ENCODE assay signal across 17 cellular contexts in the genomic region with DNA sequence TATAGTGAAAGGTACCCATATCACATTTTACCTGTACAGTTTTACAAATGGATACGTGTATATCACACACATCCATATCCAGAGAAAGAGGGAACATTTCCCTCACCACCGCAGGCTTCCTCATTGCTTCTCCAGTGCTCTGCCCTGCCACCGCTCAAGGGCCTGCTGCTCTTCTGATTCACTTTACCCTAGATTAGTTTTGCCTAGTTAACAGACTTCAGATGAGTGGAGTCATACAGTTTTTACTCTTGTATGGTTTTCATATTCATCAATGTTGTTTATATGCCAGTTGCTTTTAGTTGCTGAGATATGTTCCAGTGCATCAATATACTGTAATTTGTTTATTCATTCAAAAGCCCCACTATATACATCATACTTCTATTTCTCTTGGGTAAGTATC. TPM values are rescaled to one million over a fixed set of nuclear protein-coding genes. Genes with fewer than 3 reads are reported as not detected.
DNase-seq lines count a peak whose midpoint lies in the region; ATAC-seq and TF ChIP-seq lines count a peak whose summit lies in the region.
"Had no signal": no experiment of that assay in that cellular context is flagged by ENCODE, and none has a peak within 500 bp of the region (broad histone marks: within the 10 kb centered on the region; RNA-seq: fewer than 3 reads in every experiment).

No MANE protein-coding gene starts in this region.

- intact Hi-C loops in activated CD4-positive, alpha-beta T cell treated with anti-CD3 and anti-CD28 coated beads for 36 hours (cut with DNase I, micrococcal nuclease), result loop anchor here (2.0 to 5.0 kb wide), 2 partner anchors 42 to 50 kb away; no protein-coding TSS in a partner anchor
- intact Hi-C loops in natural killer cell (cut with micrococcal nuclease), result no loop called here

- POLR2A ChIA-PET in activated CD4-positive, alpha-beta T cell treated with anti-CD3 and anti-CD28 coated beads for 36 hours (lab: Charles Lee), result no interaction called here
- POLR2A ChIA-PET in activated naive CD8-positive, alpha-beta T cell treated with anti-CD3 and anti-CD28 coated beads, Interleukin-2, amount 10 ng/mL, durations not matched to agents 7 days and 5 days (lab: Charles Lee), result interaction anchor here (0.6 to 1.8 kb wide), 2 partner anchors 76 to 1496 kb away, joined by 3 to 4 read pairs; no protein-coding TSS in a partner anchor

- no peaks in the 10 kb centered on the region; the same call in 1 of the 2 replicates for H3K79me2 ChIP-seq in H9 (ENCODE audit: insufficient read depth, low read length)

- peaks cover 2% of the 10 kb centered on the region for H4K20me1 ChIP-seq in H9 (ENCODE audit: control insufficient read depth, insufficient read depth, insufficient read length)

- H2BK12ac ChIP-seq in H9 (ENCODE audit: insufficient read length, low read depth, low read length), result no peak overlapping the region

- TF ChIP-seq CTCF in H9 (conservative IDR thresholded peaks at IDR 0.05), result no peak
- no peak for TF ChIP-seq CTCF in natural killer cell (IDR thresholded peaks at IDR 0.05)

- no peaks in the 10 kb centered on the region for H3K9me3 ChIP-seq in H9 (ENCODE audit: control insufficient read depth, low read depth, low read length)
- H3K9me3 ChIP-seq: breast epithelium had no signal

- no peak overlapping the region for H2BK15ac ChIP-seq in H9 (ENCODE audit: low read depth, low read length)

- H2BK20ac ChIP-seq in H9 (ENCODE audit: low read depth, low read length, poor library complexity, severe bottlenecking), result no peak overlapping the region

- no peak overlapping the region for H3K9ac ChIP-seq in H9 (ENCODE audit: extremely low read depth, insufficient read length, low read length)

- H3K56ac ChIP-seq in H9 (ENCODE audit: insufficient read length, low read depth, low read length), result no peak overlapping the region

- no peak overlapping the region for H3K4me2 ChIP-seq in H9 (ENCODE audit: insufficient read depth, insufficient read length, low read length)

- H3K79me1 ChIP-seq in H9 (ENCODE audit: insufficient read depth, low read depth, low read length, poor library complexity, severe bottlenecking), result peaks cover 2% of the 10 kb centered on the region

- H3K36me3 Mint-ChIP-seq in activated CD4-positive, alpha-beta T cell treated with anti-CD3 and anti-CD28 coated beads for 36 hours (ENCODE audit: low read depth), result peaks cover 79% of the 10 kb centered on the region
- H3K36me3 Mint-ChIP-seq in H9 (ENCODE audit: insufficient read depth in 1 of 3, low read depth in 3 of 3) (peaks cover 64 to 97% (median 96%) of the 10 kb centered on the region in 3 experiments; a peak in 6 of 7 replicates), natural killer cell (peaks cover 21% of the 10 kb centered on the region)
- H3K36me3 Mint-ChIP-seq in activated naive CD8-positive, alpha-beta T cell treated with anti-CD3 and anti-CD28 coated beads, Interleukin-2, amount 10 ng/mL, durations not matched to agents 7 days and 5 days, result peaks cover 63% of the 10 kb centered on the region

- H3K27ac ChIP-seq in H9 (ENCODE audit: insufficient read length, low read depth, low read length), result no peak overlapping the region
- H3K27ac ChIP-seq: breast epithelium had no signal

- no peaks in the 10 kb centered on the region for H3K23me2 ChIP-seq in H9 (ENCODE audit: insufficient read length, low read depth, low read length, poor library complexity, severe bottlenecking)

- ATAC-seq in activated CD4-positive, alpha-beta T cell treated with anti-CD3 and anti-CD28 coated beads for 36 hours, result peak; percentile 79
- ATAC-seq in activated naive CD8-positive, alpha-beta T cell treated with anti-CD3 and anti-CD28 coated beads, Interleukin-2, amount 10 ng/mL, durations not matched to agents 7 days and 5 days (ENCODE audit: low read depth), result no peak
- ATAC-seq in natural killer cell (peak in 1 of 3 donors; percentile 27), HG02642 (IDR thresholded peaks at IDR 0.05; ENCODE audit: poor library complexity, unreplicated experiment) (no peak)
- no peak for ATAC-seq in stimulated activated naive CD8-positive, alpha-beta T cell treated with anti-CD3 and anti-CD28 coated beads, Interleukin-15, Interleukin-2, amounts not matched to agents 100 U/mL and 50 U/mL, for 24 hours
- ATAC-seq: left ventricle myocardium superior had no signal

- no peak overlapping the region for H2AK5ac ChIP-seq in H9 (ENCODE audit: insufficient read length, low read length)

- H3K9me3 Mint-ChIP-seq in activated CD4-positive, alpha-beta T cell treated with anti-CD3 and anti-CD28 coated beads for 36 hours (ENCODE audit: low read depth), result no peaks in the 10 kb centered on the region
- H3K9me3 Mint-ChIP-seq in H9, result no peaks in the 10 kb centered on the region
- no peaks in the 10 kb centered on the region for H3K9me3 Mint-ChIP-seq in activated naive CD8-positive, alpha-beta T cell treated with anti-CD3 and anti-CD28 coated beads, Interleukin-2, amount 10 ng/mL, durations not matched to agents 7 days and 5 days
- H3K9me3 Mint-ChIP-seq in natural killer cell, result no peaks in the 10 kb centered on the region

- no peaks in the 10 kb centered on the region for H3K27me3 ChIP-seq in H9 (ENCODE audit: insufficient read depth, low read length)
- H3K27me3 ChIP-seq: breast epithelium had no signal

- H3T11ph ChIP-seq in H9 (ENCODE audit: low read length), result no peak overlapping the region

- no peak overlapping the region for H4K91ac ChIP-seq in H9 (ENCODE audit: insufficient read length, low read depth, low read length)

- no peak overlapping the region for H2AFZ ChIP-seq in H9 (ENCODE audit: low read length)

- peak overlapping the region; percentile 75 for H3K27ac Mint-ChIP-seq in activated CD4-positive, alpha-beta T cell treated with anti-CD3 and anti-CD28 coated beads for 36 hours
- H3K27ac Mint-ChIP-seq in H9 (peak overlapping the region in 1 of 3 experiments; percentile 92; a peak in 2 of 7 replicates), natural killer cell (peak overlapping the region; percentile 13 to 71)
- peak overlapping the region; percentile 26 for H3K27ac Mint-ChIP-seq in activated naive CD8-positive, alpha-beta T cell treated with anti-CD3 and anti-CD28 coated beads, Interleukin-2, amount 10 ng/mL, durations not matched to agents 7 days and 5 days

- H3K18ac ChIP-seq in H9 (ENCODE audit: insufficient read length, low read depth, low read length), result no peak overlapping the region

- DNase-seq in activated CD4-positive, alpha-beta T cell treated with anti-CD3 and anti-CD28 coated beads for 36 hours, result no peak
- no peak for DNase-seq in activated CD4-positive, alpha-beta T cell treated with anti-CD3 and anti-CD28 coated beads for 1 hour
- no peak for DNase-seq in H9
- no peak for DNase-seq in activated naive CD8-positive, alpha-beta T cell treated with anti-CD3 and anti-CD28 coated beads, Interleukin-2, amount 10 ng/mL, durations not matched to agents 7 days and 5 days
- no peak for DNase-seq in natural killer cell
- no peak for DNase-seq in GF-D8 (lab: John Stamatoyannopoulos, UW)
- no peak for DNase-seq in stimulated activated naive CD8-positive, alpha-beta T cell treated with anti-CD3 and anti-CD28 coated beads, Interleukin-15, Interleukin-2, amounts not matched to agents 100 U/mL and 50 U/mL, for 24 hours
- DNase-seq: cortex of kidney; HCEC 1CT; left ventricle myocardium superior; NCI-H1105 treated with DMSO at 0.1 percent for 48 hours; NCI-H2081; NCI-H510A; stimulated activated CD4-positive, alpha-beta T cell treated with anti-CD3 and anti-CD28 coated beads, Interleukin-12 subunit alpha, Interleukin-12 subunit beta, amount 100 ng/mL, for 4 hours; T1000 had no signal

- H3K4ac ChIP-seq in H9 (ENCODE audit: low read depth, low read length), result no peak overlapping the region

- H2BK120ac ChIP-seq in H9 (ENCODE audit: low read depth, low read length, poor library complexity, severe bottlenecking), result no peak overlapping the region

- no CpG with 5 or more reads among the region's 3 CpGs for WGBS in H9 (ENCODE audit: extremely low coverage, insufficient read length, low lambda C conversion rate)

- no peak overlapping the region for H2BK5ac ChIP-seq in H9 (ENCODE audit: insufficient read length, low read length)

- no peak overlapping the region for H4K5ac ChIP-seq in H9 (ENCODE audit: insufficient read length, low read depth, low read length)

- no peaks in the 10 kb centered on the region for H3K27me3 Mint-ChIP-seq in activated CD4-positive, alpha-beta T cell treated with anti-CD3 and anti-CD28 coated beads for 36 hours
- H3K27me3 Mint-ChIP-seq in H9 (ENCODE audit: low read depth) (no peaks in the 10 kb centered on the region; the same call in 1 of the 2 replicates), natural killer cell (ENCODE audit: low read depth in 2 of 2) (no peaks in the 10 kb centered on the region)
- H3K27me3 Mint-ChIP-seq in activated naive CD8-positive, alpha-beta T cell treated with anti-CD3 and anti-CD28 coated beads, Interleukin-2, amount 10 ng/mL, durations not matched to agents 7 days and 5 days, result no peaks in the 10 kb centered on the region

- no peak overlapping the region for H3K4me3 Mint-ChIP-seq in activated CD4-positive, alpha-beta T cell treated with anti-CD3 and anti-CD28 coated beads for 36 hours
- H3K4me3 Mint-ChIP-seq in H9 (no peak overlapping the region), natural killer cell (no peak overlapping the region)
- H3K4me3 Mint-ChIP-seq in activated naive CD8-positive, alpha-beta T cell treated with anti-CD3 and anti-CD28 coated beads, Interleukin-2, amount 10 ng/mL, durations not matched to agents 7 days and 5 days, result no peak overlapping the region

- CTCF ChIA-PET in activated CD4-positive, alpha-beta T cell treated with anti-CD3 and anti-CD28 coated beads for 36 hours (lab: Charles Lee), result interaction anchor here (0.8 to 1.6 kb wide), 2 partner anchors 9 to 255 kb away, joined by 3 to 6 read pairs; no protein-coding TSS in a partner anchor

- H3K14ac ChIP-seq in H9 (ENCODE audit: insufficient read depth, low read length), result no peak overlapping the region

- H3K4me1 Mint-ChIP-seq in activated CD4-positive, alpha-beta T cell treated with anti-CD3 and anti-CD28 coated beads for 36 hours, result peaks cover 30% of the 10 kb centered on the region
- peaks cover 5 to 6% of the 10 kb centered on the region in 2 experiments; a peak in 2 of 4 replicates for H3K4me1 Mint-ChIP-seq in H9
- H3K4me1 Mint-ChIP-seq in activated naive CD8-positive, alpha-beta T cell treated with anti-CD3 and anti-CD28 coated beads, Interleukin-2, amount 10 ng/mL, durations not matched to agents 7 days and 5 days, result peaks cover 8% of the 10 kb centered on the region
- peaks cover 12 to 28% of the 10 kb centered on the region in 2 donors for H3K4me1 Mint-ChIP-seq in natural killer cell

- no peak overlapping the region for H3K23ac ChIP-seq in H9 (ENCODE audit: insufficient read length, low read depth, low read length)

- H3K4me1 ChIP-seq in H9 (ENCODE audit: insufficient read depth, low read length), result no peaks in the 10 kb centered on the region
- H3K4me1 ChIP-seq: breast epithelium had no signal

- H4K8ac ChIP-seq in H9 (replicated peaks; ENCODE audit: insufficient read length, low read depth, low read length), result peak overlapping the region; percentile 34

RNA-seq across cellular contexts. Expression of gene POMT1, which starts 53.9 kb away (rescaled TPM):
- total RNA-seq in activated CD4-positive, alpha-beta T cell treated with anti-CD3 and anti-CD28 coated beads for 36 hours, result 10 to 100 TPM; 28.2 to 30.7 TPM
- 34.0 and 34.1 TPM in 2 replicates for total RNA-seq in H9 (2021)
- 10 to 100 TPM; 44.0 to 51.4 TPM for total RNA-seq in activated naive CD8-positive, alpha-beta T cell treated with anti-CD3 and anti-CD28 coated beads, Interleukin-2, amount 10 ng/mL, durations not matched to agents 7 days and 5 days
- total RNA-seq in natural killer cell, result 10 to 100 TPM; 35.5 to 38.8 (median 36.3) TPM

RNA-seq across cellular contexts. Expression of gene PRRC2B, which starts 54.9 kb away (rescaled TPM):
- 100 to 1,000 TPM; 151 to 184 TPM for total RNA-seq in activated CD4-positive, alpha-beta T cell treated with anti-CD3 and anti-CD28 coated beads for 36 hours
- total RNA-seq in H9 (2021), result 243 and 251 TPM in 2 replicates
- total RNA-seq in activated naive CD8-positive, alpha-beta T cell treated with anti-CD3 and anti-CD28 coated beads, Interleukin-2, amount 10 ng/mL, durations not matched to agents 7 days and 5 days, result 100 to 1,000 TPM; 300 to 309 TPM
- 100 to 1,000 TPM; 249 to 275 (median 274) TPM for total RNA-seq in natural killer cell
